Comparison of ENCODE assay signal across 8 cellular contexts in the genomic region with DNA sequence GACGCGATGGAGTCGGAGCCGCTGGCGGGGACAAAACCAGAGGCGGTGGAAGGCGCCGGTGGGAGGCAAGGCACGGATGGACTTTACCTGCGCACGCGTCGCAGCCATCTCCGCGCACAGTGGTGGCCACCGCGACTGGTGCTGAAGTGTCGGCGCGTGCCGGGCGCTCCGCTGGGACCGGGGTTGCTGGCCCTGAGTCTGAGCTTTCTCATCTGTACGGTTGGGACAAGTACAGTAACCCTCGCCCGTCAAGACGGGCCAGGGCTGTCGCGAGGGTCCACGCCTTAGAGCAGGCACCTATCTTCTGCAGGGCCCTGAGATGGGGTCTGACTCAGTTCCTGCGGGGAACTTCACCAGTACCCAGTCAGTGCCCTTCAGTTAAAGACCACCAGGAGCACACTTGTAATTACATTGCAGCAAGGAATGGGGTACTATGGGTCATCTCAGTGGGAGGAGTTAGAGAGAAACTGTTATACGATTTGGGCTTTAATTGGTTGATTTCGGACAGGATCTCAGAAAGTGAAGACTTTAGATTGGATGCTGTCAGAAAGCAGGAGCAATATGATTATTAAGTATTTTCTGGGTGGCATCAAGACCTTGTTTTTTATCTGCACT.
A peak's percentile ranks its signal among the peaks of the same experiment; 100 is the strongest.
DNase-seq lines count a peak whose midpoint lies in the region; ATAC-seq, FAIRE-seq and TF ChIP-seq lines count a peak whose summit lies in the region.
"Not testable (repeated sequence)": the region's sequence is repeated elsewhere in the genome, so short reads cannot be mapped to it uniquely, and the experiment has no call there.

No MANE protein-coding gene starts in this region.

- H2AFZ ChIP-seq in OCI-LY3 (ENCODE audit: low read depth, low read length); neuron (ENCODE audit: low read depth, low read length): not testable (repeated sequence)

- POLR2A ChIA-PET in A549 (lab: Yijun Ruan, JAX), result not testable (repeated sequence)

- intact Hi-C loops in head of caudate nucleus (cut with DNase I), result not testable (repeated sequence)

- not testable (repeated sequence) for H3K4me3 Mint-ChIP-seq in activated naive CD4-positive, alpha-beta T cell treated with anti-CD3 and anti-CD28 coated beads, Interleukin-2, amount 10 ng/mL, durations not matched to agents 7 days and 5 days
- H3K4me3 Mint-ChIP-seq in stimulated activated memory B cell treated with anti-CD40 and anti-IgM and Interleukin-4, amounts not matched to agents 10 μg/mL and 1 μg/mL and 100 μg/mL, for 72 hours, result peak overlapping the region; percentile 84

- H3K9me3 ChIP-seq in A549; OCI-LY3 (ENCODE audit: insufficient read depth, low read length); neuron (ENCODE audit: low read length): not testable (repeated sequence)

- TF ChIP-seq EP300 in A549 (IDR thresholded peaks at IDR 0.05), result not testable (repeated sequence)

- H3K27ac Mint-ChIP-seq in activated naive CD4-positive, alpha-beta T cell treated with anti-CD3 and anti-CD28 coated beads, Interleukin-2, amount 10 ng/mL, durations not matched to agents 7 days and 5 days, result not testable (repeated sequence)
- H3K27ac Mint-ChIP-seq in stimulated activated memory B cell treated with anti-CD40 and anti-IgM and Interleukin-4, amounts not matched to agents 10 μg/mL and 1 μg/mL and 100 μg/mL, for 72 hours, result peak overlapping the region; percentile 79

- TF ChIP-seq POLR2A in A549 (IDR thresholded peaks at IDR 0.05; ENCODE audit: low read length), result not testable (repeated sequence)

- not testable (repeated sequence) for H4K20me1 ChIP-seq in OCI-LY3 (ENCODE audit: insufficient read depth, low read length)

- not testable (repeated sequence) for H3K4me2 ChIP-seq in A549; OCI-LY3 (ENCODE audit: low read length)

- WGBS in A549 (ENCODE audit: missing lambda C conversion rate), result 2% methylated on average over 11 of the region's 34 CpGs

- H3K27me3 Mint-ChIP-seq in activated naive CD4-positive, alpha-beta T cell treated with anti-CD3 and anti-CD28 coated beads, Interleukin-2, amount 10 ng/mL, durations not matched to agents 7 days and 5 days; stimulated activated memory B cell treated with anti-CD40 and anti-IgM and Interleukin-4, amounts not matched to agents 10 μg/mL and 1 μg/mL and 100 μg/mL, for 72 hours: not testable (repeated sequence)

- not testable (repeated sequence) for H3K36me3 Mint-ChIP-seq in activated naive CD4-positive, alpha-beta T cell treated with anti-CD3 and anti-CD28 coated beads, Interleukin-2, amount 10 ng/mL, durations not matched to agents 7 days and 5 days; stimulated activated memory B cell treated with anti-CD40 and anti-IgM and Interleukin-4, amounts not matched to agents 10 μg/mL and 1 μg/mL and 100 μg/mL, for 72 hours

- not testable (repeated sequence) for H3K4me1 Mint-ChIP-seq in activated naive CD4-positive, alpha-beta T cell treated with anti-CD3 and anti-CD28 coated beads, Interleukin-2, amount 10 ng/mL, durations not matched to agents 7 days and 5 days; stimulated activated memory B cell treated with anti-CD40 and anti-IgM and Interleukin-4, amounts not matched to agents 10 μg/mL and 1 μg/mL and 100 μg/mL, for 72 hours

- H3K27me3 ChIP-seq in OCI-LY3 (ENCODE audit: low read depth, low read length); neuron (ENCODE audit: insufficient read depth, low read length): not testable (repeated sequence)

- not testable (repeated sequence) for TF ChIP-seq CTCF in A549 (IDR thresholded peaks at IDR 0.05); OCI-LY3 (IDR thresholded peaks at IDR 0.05; ENCODE audit: low read depth, low read length); cardiac fibroblast (IDR thresholded peaks at IDR 0.05; ENCODE audit: low read depth, low read length)

- ATAC-seq in A549, result peak; percentile 70 to 100
- ATAC-seq in stimulated activated memory B cell treated with anti-CD40 and anti-IgM and Interleukin-4, amounts not matched to agents 10 μg/mL and 1 μg/mL and 100 μg/mL, for 72 hours, result not testable (repeated sequence)

- H3K9ac ChIP-seq in OCI-LY3 (ENCODE audit: low read length), result not testable (repeated sequence)

- not testable (repeated sequence) for H3K36me3 ChIP-seq in OCI-LY3 (replicated peaks; ENCODE audit: low read depth, low read length); neuron (ENCODE audit: insufficient read depth, low read length)

- not testable (repeated sequence) for H3K79me2 ChIP-seq in OCI-LY3 (ENCODE audit: low read length)

- not testable (repeated sequence) for DNase-seq in A549 (ENCODE audit: low read depth in 1 of 2, low spot score in 1 of 2); cardiac fibroblast (ENCODE audit: low read depth in 2 of 2)
- peak; percentile 83 for DNase-seq in activated CD8-positive, alpha-beta memory T cell treated with anti-CD3 and anti-CD28 coated beads for 24 hours
- DNase-seq in activated naive CD4-positive, alpha-beta T cell treated with anti-CD3 and anti-CD28 coated beads, Interleukin-2, amount 10 ng/mL, durations not matched to agents 7 days and 5 days, result peak; percentile 31
- DNase-seq in head of caudate nucleus, result peak in 25 of 42 donors; percentile 3 to 51 (median 14)

- CTCF ChIA-PET in A549 (lab: Yijun Ruan, JAX); activated naive CD4-positive, alpha-beta T cell treated with anti-CD3 and anti-CD28 coated beads, Interleukin-2, amount 10 ng/mL, durations not matched to agents 7 days and 5 days (lab: Charles Lee): not testable (repeated sequence)

- not testable (repeated sequence) for TF ChIP-seq RAD21 in A549 (conservative IDR thresholded peaks at IDR 0.05 in 1 of 2, IDR thresholded peaks at IDR 0.05 in 1 of 2)

- H3K4me3 ChIP-seq in A549 (0 out of 3 replicates have a peak overlapping the region, but pooled peaks have one; percentile 34), OCI-LY3 (ENCODE audit: low read length) (peak overlapping the region; percentile 42; the same call in 1 of the 2 replicates), cardiac fibroblast (replicated peaks in 1 of 2; ENCODE audit: low read depth in 2 of 2, low read length in 2 of 2) (peak overlapping the region; percentile 34 to 40), neuron (ENCODE audit: low read length) (peak overlapping the region; percentile 28)

- H3K4me1 ChIP-seq in A549; OCI-LY3 (ENCODE audit: low read length); neuron (ENCODE audit: insufficient read depth, low read length): not testable (repeated sequence)

- FAIRE-seq in A549 (lab: Jason Lieb, UNC), result not testable (repeated sequence)

- not testable (repeated sequence) for H3K9me3 Mint-ChIP-seq in activated naive CD4-positive, alpha-beta T cell treated with anti-CD3 and anti-CD28 coated beads, Interleukin-2, amount 10 ng/mL, durations not matched to agents 7 days and 5 days; stimulated activated memory B cell treated with anti-CD40 and anti-IgM and Interleukin-4, amounts not matched to agents 10 μg/mL and 1 μg/mL and 100 μg/mL, for 72 hours

- H3K27ac ChIP-seq in A549; OCI-LY3 (ENCODE audit: low read length): not testable (repeated sequence)
